24 cellular contexts compared by ENCODE assay signal in the genomic region with DNA sequence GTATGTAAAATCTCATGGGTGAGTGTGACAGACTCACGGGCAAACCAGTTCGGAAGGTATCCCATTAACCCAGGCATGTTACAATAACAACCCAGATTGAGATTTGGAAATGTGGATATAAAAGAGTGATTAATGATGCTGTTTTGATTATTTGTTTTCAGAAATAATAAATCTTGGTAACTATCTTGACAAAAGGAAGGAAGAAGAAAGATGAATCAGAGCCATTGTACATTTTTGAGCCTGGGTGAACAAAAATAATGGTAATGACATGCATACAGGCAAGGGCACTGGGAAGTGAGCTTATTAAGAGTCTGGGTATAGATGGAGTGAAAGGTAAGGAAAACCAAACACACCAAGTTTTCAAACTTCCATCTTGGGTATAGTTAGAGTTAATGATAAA.
A peak's percentile ranks its signal among the peaks of the same experiment; 100 is the strongest.
DNase-seq lines count a peak whose midpoint lies in the region; ATAC-seq and TF ChIP-seq lines count a peak whose summit lies in the region.
"Had no signal": no experiment of that assay in that cellular context is flagged by ENCODE, and none has a peak within 500 bp of the region (broad histone marks: within the 10 kb centered on the region; RNA-seq: fewer than 3 reads in every experiment).

No MANE protein-coding gene starts in this region.

- intact Hi-C loops in body of pancreas (cut with DNase I) = no loop called here

- WGBS in body of pancreas, 2 donors = 64 to 75% methylated on average over 2 of the region's 2 CpGs

- H3K36me3 ChIP-seq in body of pancreas (replicated peaks in 1 of 2; ENCODE audit: insufficient read depth in 1 of 2, low read depth in 2 of 2) = no peaks in the 10 kb centered on the region
- H3K36me3 ChIP-seq: BE2C, BLaER1 had no signal

- H3K4me1 ChIP-seq in body of pancreas = no peaks in the 10 kb centered on the region
- H3K4me1 ChIP-seq: A549, BE2C had no signal

- no peak for TF ChIP-seq POLR2A in body of pancreas (IDR thresholded peaks at IDR 0.05)

- H3K4me3 ChIP-seq in fibroblast of pulmonary artery (replicated peaks; ENCODE audit: low read depth, low read length) = no peak overlapping the region
- no peak overlapping the region for H3K4me3 ChIP-seq in body of pancreas
- H3K4me3 ChIP-seq: A549, BLaER1, GM12878 had no signal

- no peak overlapping the region for H3K27ac ChIP-seq in body of pancreas
- H3K27ac ChIP-seq: 22Rv1, A549, BLaER1 had no signal

- TF ChIP-seq CTCF in fibroblast of pulmonary artery (IDR thresholded peaks at IDR 0.05; ENCODE audit: low read length, missing control alignments) (no peak), body of pancreas (IDR thresholded peaks at IDR 0.05) (no peak)

- no peaks in the 10 kb centered on the region for H3K27me3 ChIP-seq in body of pancreas
- H3K27me3 ChIP-seq: BE2C, BLaER1 had no signal

- no peak for ATAC-seq in body of pancreas
- ATAC-seq: A549, GM12878 had no signal

- peak; percentile 7 for DNase-seq in M059J (ENCODE audit: low read depth)
- DNase-seq in dermis blood vessel endothelial cell = peak; percentile 8
- peak; percentile 4 for DNase-seq in fibroblast of pulmonary artery (ENCODE audit: low read depth)
- DNase-seq in kidney glomerular epithelial cell (lab: John Stamatoyannopoulos, UW) = peak; percentile 30
- no peak for DNase-seq in body of pancreas
- no peak for DNase-seq in RPMI8226
- no peak for DNase-seq in AG08395 (ENCODE audit: low spot score)
- DNase-seq: BE2C; C1 segment of cervical spinal cord; CD4-positive, alpha-beta memory T cell; CD4-positive, CD25-positive, alpha-beta regulatory T cell; CD8-positive, alpha-beta memory T cell; COR-L47; DMS 273 treated with DMSO at 0.1 percent for 48 hours; DMS153; DMS53; DMS79; DND-41; EL; GDM1 had no signal

- no peaks in the 10 kb centered on the region for H3K9me3 ChIP-seq in body of pancreas
- H3K9me3 ChIP-seq: A549, BE2C, BLaER1 had no signal

Comparison
In these comparisons a context has a peak if more than half of its experiments do, and no peak if none do; other contexts are left out.
1. DNase-seq: peak in M059J (single experiment), dermis blood vessel endothelial cell (single experiment), fibroblast of pulmonary artery (single experiment) and kidney glomerular epithelial cell (single experiment); none in body of pancreas (0 of 4), RPMI8226 (single experiment) and AG08395 (single experiment).